Comparison of ENCODE assay signal across 22 cellular contexts in genomic region chr12:84512751-84513150, GRCh38.
"Had no signal": no experiment of that assay in that cellular context is flagged by ENCODE, and none has a peak within 500 bp of the region (broad histone marks: within the 10 kb centered on the region; RNA-seq: fewer than 3 reads in every experiment).

No MANE protein-coding gene starts in this region.

- H3K4me2 ChIP-seq: hepatocyte had no signal

- H3K79me2 ChIP-seq: hepatocyte had no signal

- H3K36me3 ChIP-seq: colonic mucosa, neutrophil, spleen, tibial nerve, upper lobe of right lung, vagina had no signal

- H3K27me3 ChIP-seq: colonic mucosa, foreskin keratinocyte, hepatocyte, neutrophil, spleen, testis, tibial nerve, upper lobe of right lung, vagina had no signal

- H3K4me3 ChIP-seq: colonic mucosa, hepatocyte, mucosa of descending colon, psoas muscle, spleen, testis, tibial nerve, upper lobe of right lung, vagina had no signal

- H3K27ac ChIP-seq: colonic mucosa, foreskin keratinocyte, hepatocyte, neutrophil, psoas muscle, spleen, testis, tibial nerve, upper lobe of right lung, vagina had no signal

- H3K4me1 ChIP-seq: colonic mucosa, psoas muscle, spleen, testis, upper lobe of right lung had no signal

- ATAC-seq: esophagus mucosa; foreskin keratinocyte; mucosa of descending colon; naive thymus-derived CD8-positive, alpha-beta T cell; psoas muscle; sciatic nerve; stimulated activated naive B cell treated with anti-CD40 and anti-IgM and Interleukin-4, amounts not matched to agents 10 μg/mL and 1 μg/mL and 100 μg/mL, for 72 hours; stimulated activated naive CD8-positive, alpha-beta T cell treated with anti-CD3 and anti-CD28 coated beads, Interleukin-15, amount 100 ng/mL, for 72 hours; upper lobe of right lung had no signal

- DNase-seq: colonic mucosa; dermis blood vessel endothelial cell; foreskin keratinocyte; head of caudate nucleus; mucosa of descending colon; naive thymus-derived CD8-positive, alpha-beta T cell; psoas muscle; retina; spleen; stimulated activated CD4-positive, alpha-beta T cell treated with anti-CD3 and anti-CD28 coated beads, Interleukin-15, amount 100 ng/mL, for 24 hours; stimulated activated CD4-positive, alpha-beta T cell treated with anti-CD3 and anti-CD28 coated beads, Interleukin-2, amount 100 ng/mL, for 24 hours; stimulated activated CD4-positive, alpha-beta T cell treated with anti-CD3 and anti-CD28 coated beads, Interleukin-4, amount 100 ng/mL, for 4 hours; stimulated activated naive B cell treated with anti-CD40 and anti-IgM and Interleukin-4, amounts not matched to agents 10 μg/mL and 1 μg/mL and 100 μg/mL, for 72 hours; stimulated activated naive CD8-positive, alpha-beta T cell treated with anti-CD3 and anti-CD28 coated beads, Interleukin-15, amount 100 ng/mL, for 72 hours; testis; upper lobe of right lung had no signal

- H3K9me3 ChIP-seq: colonic mucosa, mucosa of descending colon, neutrophil, psoas muscle, spleen, testis, tibial nerve, upper lobe of right lung, vagina had no signal

- H2AFZ ChIP-seq: hepatocyte had no signal
